Comparison of ENCODE assay signal across 21 cellular contexts in genomic region chr17:32288600-32288999, GRCh38.
"Had no signal": no experiment of that assay in that cellular context is flagged by ENCODE, and none has a peak within 500 bp of the region (broad histone marks: within the 10 kb centered on the region; RNA-seq: fewer than 3 reads in every experiment).

No MANE protein-coding gene starts in this region.

- DNase-seq: activated CD4-positive, alpha-beta memory T cell treated with anti-CD3 and anti-CD28 coated beads for 36 hours; activated CD4-positive, alpha-beta T cell treated with anti-CD3 and anti-CD28 coated beads for 1 hour; activated effector memory CD4-positive, alpha-beta T cell treated with anti-CD3 and anti-CD28 coated beads, Interleukin-2, amount 50 U/mL, for 16 hours; activated T-cell treated with anti-CD3 and anti-CD28 coated beads, Interleukin-2, amount 50 U/mL, for 4 hours; amygdala; brain microvascular endothelial cell; dorsolateral prefrontal cortex; esophagus squamous epithelium; foreskin fibroblast; glutamatergic neuron; left colon; occipital lobe; psoas muscle; spleen; stimulated activated CD4-positive, alpha-beta T cell treated with anti-CD3 and anti-CD28 coated beads, Interleukin-1b, Interleukin-23, amount 100 ng/mL, for 48 hours; tibial artery; uterus had no signal

- H3K27ac ChIP-seq: brain microvascular endothelial cell, esophagus squamous epithelium, psoas muscle, spleen, tibial artery, uterus had no signal

- H3K9me3 ChIP-seq: esophagus squamous epithelium, psoas muscle, spleen, tibial artery, uterus had no signal

- H3K9me3 Mint-ChIP-seq: activated CD4-positive, alpha-beta memory T cell treated with anti-CD3 and anti-CD28 coated beads for 36 hours; activated T-cell treated with anti-CD3 and anti-CD28 coated beads, Interleukin-2, amount 50 U/mL, for 4 hours; natural killer cell treated with Interleukin-12 subunit alpha and Interleukin-12 subunit beta and Interleukin-15 and Interleukin-18, amount 100 ng/mL, for 72 hours; stimulated activated memory B cell treated with anti-CD40 and anti-IgM and Interleukin-4, amounts not matched to agents 10 μg/mL and 1 μg/mL and 100 μg/mL, for 72 hours had no signal

- H3K36me3 Mint-ChIP-seq: activated CD4-positive, alpha-beta memory T cell treated with anti-CD3 and anti-CD28 coated beads for 36 hours; activated naive CD8-positive, alpha-beta T cell; natural killer cell treated with Interleukin-12 subunit alpha and Interleukin-12 subunit beta and Interleukin-15 and Interleukin-18, amount 100 ng/mL, for 72 hours; stimulated activated memory B cell treated with anti-CD40 and anti-IgM and Interleukin-4, amounts not matched to agents 10 μg/mL and 1 μg/mL and 100 μg/mL, for 72 hours had no signal

- H3K4me3 ChIP-seq: dorsolateral prefrontal cortex, esophagus squamous epithelium, psoas muscle, spleen, tibial artery, uterus had no signal

- H3K27me3 ChIP-seq: brain microvascular endothelial cell, dorsolateral prefrontal cortex, uterus had no signal

- ATAC-seq: activated T-cell treated with anti-CD3 and anti-CD28 coated beads, Interleukin-2, amount 50 U/mL, for 4 hours; left colon; natural killer cell treated with Interleukin-12 subunit alpha and Interleukin-12 subunit beta and Interleukin-15 and Interleukin-18, amount 100 ng/mL, for 72 hours; psoas muscle; sciatic nerve; stimulated activated memory B cell treated with anti-CD40 and anti-IgM and Interleukin-4, amounts not matched to agents 10 μg/mL and 1 μg/mL and 100 μg/mL, for 72 hours had no signal

- H3K27ac Mint-ChIP-seq: activated CD4-positive, alpha-beta memory T cell treated with anti-CD3 and anti-CD28 coated beads for 36 hours; activated naive CD8-positive, alpha-beta T cell; natural killer cell treated with Interleukin-12 subunit alpha and Interleukin-12 subunit beta and Interleukin-15 and Interleukin-18, amount 100 ng/mL, for 72 hours; stimulated activated memory B cell treated with anti-CD40 and anti-IgM and Interleukin-4, amounts not matched to agents 10 μg/mL and 1 μg/mL and 100 μg/mL, for 72 hours had no signal

- H3K4me1 ChIP-seq: esophagus squamous epithelium, psoas muscle, tibial artery, uterus had no signal

- H3K36me3 ChIP-seq: brain microvascular endothelial cell, esophagus squamous epithelium, spleen, tibial artery, uterus had no signal

- H3K4me3 Mint-ChIP-seq: activated CD4-positive, alpha-beta memory T cell treated with anti-CD3 and anti-CD28 coated beads for 36 hours; activated naive CD8-positive, alpha-beta T cell; activated T-cell treated with anti-CD3 and anti-CD28 coated beads, Interleukin-2, amount 50 U/mL, for 4 hours; natural killer cell treated with Interleukin-12 subunit alpha and Interleukin-12 subunit beta and Interleukin-15 and Interleukin-18, amount 100 ng/mL, for 72 hours; stimulated activated memory B cell treated with anti-CD40 and anti-IgM and Interleukin-4, amounts not matched to agents 10 μg/mL and 1 μg/mL and 100 μg/mL, for 72 hours had no signal
